18 cellular contexts compared by ENCODE assay signal in the genomic region with DNA sequence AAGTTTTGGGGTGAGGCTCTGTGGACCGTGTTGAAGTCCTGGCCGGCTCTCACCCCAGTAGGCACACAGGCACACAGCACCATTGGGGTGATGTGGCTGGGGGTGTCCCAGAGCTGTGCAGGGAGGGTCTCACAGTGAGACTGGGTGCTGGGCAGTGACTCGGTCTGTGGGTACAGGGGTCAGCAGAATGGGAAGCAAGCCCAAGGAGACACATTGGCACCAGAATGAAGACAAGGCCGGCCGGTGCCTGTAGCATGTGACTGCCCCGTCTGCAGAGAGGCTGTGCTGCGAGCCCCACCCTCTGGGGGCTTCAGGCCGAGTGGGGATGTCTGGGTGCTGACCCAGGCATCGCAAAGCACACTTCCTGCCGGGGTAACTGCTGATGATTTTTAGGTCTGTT. TPM values are rescaled to one million over a fixed set of nuclear protein-coding genes. Genes with fewer than 3 reads are reported as not detected.
A peak's percentile ranks its signal among the peaks of the same experiment; 100 is the strongest.
DNase-seq lines count a peak whose midpoint lies in the region; ATAC-seq, FAIRE-seq and TF ChIP-seq lines count a peak whose summit lies in the region.
"Had no signal": no experiment of that assay in that cellular context is flagged by ENCODE, and none has a peak within 500 bp of the region (broad histone marks: within the 10 kb centered on the region; RNA-seq: fewer than 3 reads in every experiment).

No MANE protein-coding gene starts in this region.

- no peak overlapping the region for H3K4me3 Mint-ChIP-seq in GM23338
- H3K4me3 Mint-ChIP-seq: activated CD4-positive, alpha-beta T cell treated with anti-CD3 and anti-CD28 coated beads for 36 hours; nephron had no signal

- TF ChIP-seq RAD21 in K562 (CRISPR knock-in tag; conservative IDR thresholded peaks at IDR 0.05 in 1 of 2, IDR thresholded peaks at IDR 0.05 in 1 of 2), result no peak

- H3K4me3 ChIP-seq in BLaER1 (no peak overlapping the region), GM23338 (no peak overlapping the region), K562 (no peak overlapping the region), neutrophil (ENCODE audit: low read depth in 1 of 2, low read length in 1 of 2) (no peak overlapping the region)
- H3K4me3 ChIP-seq: testis had no signal

- peaks cover 28% of the 10 kb centered on the region; the same call in 2 of the 3 replicates for H3K36me3 Mint-ChIP-seq in GM23338 (ENCODE audit: low read depth)

- peaks cover 56% of the 10 kb centered on the region for H3K4me1 Mint-ChIP-seq in GM23338

- no peaks in the 10 kb centered on the region for H3F3A ChIP-seq in GM23338 (replicated peaks; ENCODE audit: low read depth)

- H3K9me2 ChIP-seq in GM23338 (ENCODE audit: insufficient read depth), result no peaks in the 10 kb centered on the region

- H3K9me3 ChIP-seq in BLaER1 (no peaks in the 10 kb centered on the region), K562 (replicated peaks; ENCODE audit: control insufficient read depth, insufficient read depth, low read depth, low read length) (no peaks in the 10 kb centered on the region), neutrophil (no peaks in the 10 kb centered on the region)
- H3K9me3 ChIP-seq: testis had no signal

- no peaks in the 10 kb centered on the region for H3K9me3 Mint-ChIP-seq in GM23338
- H3K9me3 Mint-ChIP-seq: nephron had no signal

- no peak for TF ChIP-seq POLR2A in K562 (conservative IDR thresholded peaks at IDR 0.05)

- ATAC-seq in GM23338 (no peak), K562 (no peak), HG03460 (IDR thresholded peaks at IDR 0.05; ENCODE audit: unreplicated experiment) (no peak), GM19035 (IDR thresholded peaks at IDR 0.05; ENCODE audit: unreplicated experiment) (no peak)
- ATAC-seq: activated CD4-positive, alpha-beta T cell treated with anti-CD3 and anti-CD28 coated beads for 36 hours had no signal

- peak overlapping the region; percentile 38; the same call in 1 of the 2 replicates for H3K9ac ChIP-seq in BLaER1
- peak overlapping the region in 1 of 2 experiments; percentile 74; a peak in 2 of 4 replicates for H3K9ac ChIP-seq in K562 (ENCODE audit: insufficient read depth in 1 of 2, low read depth in 2 of 2, low read length in 2 of 2)

- TF ChIP-seq EP300 in K562 (IDR thresholded peaks at IDR 0.05; ENCODE audit: low read length), result no peak

- H3K9me1 ChIP-seq in K562 (ENCODE audit: control insufficient read depth, insufficient read depth, low read length), result no peaks in the 10 kb centered on the region

- CTCF ChIA-PET in K562 (lab: Yijun Ruan, JAX; ENCODE audit: low intra/inter-chr PET ratio), result no interaction called here

- 85% methylated on average over 9 of the region's 10 CpGs for WGBS in K562 (ENCODE audit: insufficient coverage, low coverage, missing lambda C conversion rate)

- intact Hi-C loops in K562 (cut with micrococcal nuclease), result no loop called here

- BruUV-seq in K562 (replicated peaks; lab: Mats Ljungman, UMichigan), result no TSS peak

- H3K27ac ChIP-seq in BLaER1 (no peak overlapping the region), GM23338 (ENCODE audit: low read depth) (no peak overlapping the region), K562 (ENCODE audit: extremely low read depth, low read depth, low read length) (no peak overlapping the region), neutrophil (peak overlapping the region; percentile 93)

- FAIRE-seq in K562 (lab: Jason Lieb, UNC), result no peak

- H3K4me1 ChIP-seq in BLaER1, result peaks cover 47% of the 10 kb centered on the region
- H3K4me1 ChIP-seq in GM23338 (ENCODE audit: insufficient read depth), result peaks cover 21% of the 10 kb centered on the region
- peaks cover 11 to 37% of the 10 kb centered on the region in 2 experiments; a peak in 4 of 5 replicates for H3K4me1 ChIP-seq in K562 (replicated peaks in 1 of 2; ENCODE audit: control insufficient read depth in 2 of 2, insufficient read depth in 2 of 2, low read length in 2 of 2)
- H3K4me1 ChIP-seq in neutrophil (ENCODE audit: control insufficient read depth in 1 of 2, insufficient read depth in 1 of 2, low read depth in 1 of 2, low read length in 1 of 2), result peaks cover 73 to 76% of the 10 kb centered on the region in 2 experiments

- H3K27me3 Mint-ChIP-seq in GM23338 (ENCODE audit: insufficient read depth, low read depth, poor library complexity), result peaks cover 12% of the 10 kb centered on the region
- H3K27me3 Mint-ChIP-seq: activated CD4-positive, alpha-beta T cell treated with anti-CD3 and anti-CD28 coated beads for 36 hours had no signal

- no peak overlapping the region for H2AFZ ChIP-seq in GM23338
- H2AFZ ChIP-seq in K562 (ENCODE audit: low read depth, low read length), result no peak overlapping the region

- no peaks in the 10 kb centered on the region for H3K27me3 ChIP-seq in BLaER1
- H3K27me3 ChIP-seq in GM23338 (ENCODE audit: insufficient read depth), result no peaks in the 10 kb centered on the region
- H3K27me3 ChIP-seq in K562 (ENCODE audit: control insufficient read depth in 2 of 2, insufficient read depth in 2 of 2, low read length in 2 of 2), result no peaks in the 10 kb centered on the region
- H3K27me3 ChIP-seq in neutrophil, result no peaks in the 10 kb centered on the region
- H3K27me3 ChIP-seq: testis had no signal

- H3K79me2 ChIP-seq in GM23338 (replicated peaks; ENCODE audit: insufficient read depth) (peaks cover 91% of the 10 kb centered on the region), K562 (ENCODE audit: control insufficient read depth, insufficient read depth, low read length) (peaks cover 96% of the 10 kb centered on the region)

- in situ Hi-C loops in K562 (cut with MboI), result no loop called here

- POLR2A ChIA-PET in K562 (lab: Yijun Ruan, JAX), result interaction anchor here (0.7 to 1.5 kb wide), 2 partner anchors 14 to 337 kb away, joined by 3 to 7 read pairs; no protein-coding TSS in a partner anchor

- DNase-seq in GM23338 (ENCODE audit: low spot score), result no peak
- DNase-seq in K562 (ENCODE audit: extremely low read depth in 1 of 4, low spot score in 3 of 4), result no peak
- DNase-seq in stimulated activated CD4-positive, alpha-beta T cell treated with anti-CD3 and anti-CD28 coated beads, Interleukin-2, amount 100 ng/mL, for 48 hours, result no peak
- no peak for DNase-seq in HPDE6-E6E7 (ENCODE audit: extremely low spot score)
- DNase-seq: activated CD4-positive, alpha-beta T cell treated with anti-CD3 and anti-CD28 coated beads for 36 hours; foreskin fibroblast; MM.1S; NCI-H2081; NCI-H526; OCI-M1; retina; stimulated activated CD4-positive, alpha-beta T cell treated with anti-CD3 and anti-CD28 coated beads, Interleukin-2, amount 100 ng/mL, for 24 hours; testis had no signal

- peaks cover 97% of the 10 kb centered on the region for H4K20me1 ChIP-seq in BLaER1
- peaks cover 43% of the 10 kb centered on the region for H4K20me1 ChIP-seq in GM23338 (replicated peaks; ENCODE audit: insufficient read depth)
- peaks cover 37% of the 10 kb centered on the region for H4K20me1 ChIP-seq in K562 (replicated peaks; ENCODE audit: control insufficient read depth, insufficient read depth, low read length)

- H3K36me3 ChIP-seq in BLaER1 (peaks cover 58% of the 10 kb centered on the region), GM23338 (ENCODE audit: insufficient read depth) (no peaks in the 10 kb centered on the region), K562 (ENCODE audit: control insufficient read depth, insufficient read depth, low read length) (peaks cover 73% of the 10 kb centered on the region; the same call in 2 of the 3 replicates), neutrophil (peaks cover 40% of the 10 kb centered on the region)

- H3K27ac Mint-ChIP-seq in GM23338, result peak overlapping the region; percentile 83; the same call in 1 of the 2 replicates
- H3K27ac Mint-ChIP-seq: activated CD4-positive, alpha-beta T cell treated with anti-CD3 and anti-CD28 coated beads for 36 hours; nephron had no signal

- TF ChIP-seq CTCF in GM23338 (conservative IDR thresholded peaks at IDR 0.05; ENCODE audit: low read depth in 2 of 2) (no peak), K562 (IDR thresholded peaks at IDR 0.05 in 2 of 3, conservative IDR thresholded peaks at IDR 0.05 in 1 of 3; ENCODE audit: insufficient read depth in 2 of 3, low read depth in 1 of 3, low read length in 3 of 3) (no peak), neutrophil (IDR thresholded peaks at IDR 0.05) (no peak)

- H3K4me2 ChIP-seq in BLaER1 (peak overlapping the region; percentile 39; the same call in 1 of the 2 replicates), GM23338 (peak overlapping the region; percentile 32; the same call in 1 of the 2 replicates), K562 (ENCODE audit: insufficient read depth, low read length) (no peak overlapping the region)

RNA-seq across cellular contexts. Expression of a gene that starts 5.2 kb away (rescaled TPM):
- total RNA-seq in GM23338 (2014; rRNA removed; shearing (Covaris generic)), result 99.0 and 120 TPM in 2 replicates
- polyA plus RNA-seq in GM23338 (2016; fragmentation: Nextera tagmentation; extraction: Ambion mirVana), result 48.3 and 49.8 TPM in 2 replicates
- total RNA-seq in K562 (2011; cell fraction: chromatin; rRNA removed; ENCODE audit: low replicate concordance), result 97.9 and 170 TPM in 2 replicates
- total RNA-seq in K562 (2011; cell fraction: nucleolus; rRNA removed), result 114 and 125 TPM in 2 replicates
- total RNA-seq in K562 (2011; cell fraction: nucleoplasm; rRNA removed), result 91.9 and 96.7 TPM in 2 replicates
- total RNA-seq in K562 (2014; rRNA removed), result 63.2 and 104 TPM in 2 replicates
- 18.7 and 20.5 TPM in 2 replicates for total RNA-seq in K562 (2014; rRNA removed; fragmentation: Illumina TruSeq; extraction: Trizol)
- 45.0 and 48.7 TPM in 2 replicates for total RNA-seq in K562 (2015; rRNA removed; fragmentation: Illumina TruSeq; extraction: Trizol)
- total RNA-seq in K562 (2021), result 84.4 and 86.5 TPM in 2 replicates
- polyA plus RNA-seq in K562 (2011; rRNA removed), result 59.3 and 60.8 TPM in 2 replicates
- 74.2 and 137 TPM in 2 replicates for polyA plus RNA-seq in K562 (2011; cell fraction: cytosol; rRNA removed)
- polyA plus RNA-seq in K562 (2011; cell fraction: nucleus; rRNA removed), result 133 and 220 TPM in 2 replicates
- polyA plus RNA-seq in K562 (2012), result 70.1 and 73.0 TPM in 2 replicates
- 34.3 and 57.0 TPM in 2 replicates for polyA plus RNA-seq in K562 (2014; fragmentation: Illumina TruSeq; extraction: Trizol)
- polyA plus RNA-seq in K562 (2014; fragmentation: Nextera tagmentation; extraction: Ambion mirVana), result 1 to 10 TPM; 2.1 to 4.7 TPM
- polyA plus RNA-seq in K562 (2014; rRNA removed), result 72.5 and 74.7 TPM in 2 replicates
- 25.7 and 39.9 TPM in 2 replicates for polyA minus RNA-seq in K562 (2011; rRNA and poly(A)+ RNA removed)
- polyA minus RNA-seq in K562 (2011; cell fraction: cytosol; rRNA and poly(A)+ RNA removed), result 62.0 and 64.6 TPM in 2 replicates
- 51.3 and 58.3 TPM in 2 replicates for polyA minus RNA-seq in K562 (2011; cell fraction: nucleus; rRNA and poly(A)+ RNA removed)

RNA-seq across cellular contexts. Expression of a gene that starts 46.0 kb away (rescaled TPM):
- total RNA-seq in GM23338 (2014; rRNA removed; shearing (Covaris generic)), result 125 and 192 TPM in 2 replicates
- 74.0 and 89.2 TPM in 2 replicates for polyA plus RNA-seq in GM23338 (2016; fragmentation: Nextera tagmentation; extraction: Ambion mirVana)
- 63.5 and 142 TPM in 2 replicates for total RNA-seq in K562 (2011; cell fraction: chromatin; rRNA removed; ENCODE audit: low replicate concordance)
- total RNA-seq in K562 (2011; cell fraction: nucleolus; rRNA removed), result 94.5 and 102 TPM in 2 replicates
- 48.0 and 62.1 TPM in 2 replicates for total RNA-seq in K562 (2011; cell fraction: nucleoplasm; rRNA removed)
- total RNA-seq in K562 (2014; rRNA removed), result 162 and 230 TPM in 2 replicates
- total RNA-seq in K562 (2014; rRNA removed; fragmentation: Illumina TruSeq; extraction: Trizol), result 27.2 and 30.4 TPM in 2 replicates
- 67.9 and 70.4 TPM in 2 replicates for total RNA-seq in K562 (2015; rRNA removed; fragmentation: Illumina TruSeq; extraction: Trizol)
- total RNA-seq in K562 (2021), result 134 and 148 TPM in 2 replicates
- polyA plus RNA-seq in K562 (2011; rRNA removed), result 68.2 and 72.3 TPM in 2 replicates
- polyA plus RNA-seq in K562 (2011; cell fraction: cytosol; rRNA removed), result 113 and 437 TPM in 2 replicates
- polyA plus RNA-seq in K562 (2011; cell fraction: nucleus; rRNA removed), result 168 and 330 TPM in 2 replicates
- 113 and 126 TPM in 2 replicates for polyA plus RNA-seq in K562 (2012)
- polyA plus RNA-seq in K562 (2014; fragmentation: Illumina TruSeq; extraction: Trizol), result 64.0 and 116 TPM in 2 replicates
- polyA plus RNA-seq in K562 (2014; fragmentation: Nextera tagmentation; extraction: Ambion mirVana), result 10 to 100 TPM; 14.5 to 20.0 TPM
- 111 and 118 TPM in 2 replicates for polyA plus RNA-seq in K562 (2014; rRNA removed)
- polyA minus RNA-seq in K562 (2011; rRNA and poly(A)+ RNA removed), result 33.8 and 54.2 TPM in 2 replicates
- polyA minus RNA-seq in K562 (2011; cell fraction: cytosol; rRNA and poly(A)+ RNA removed), result 135 and 154 TPM in 2 replicates
- 39.7 and 56.8 TPM in 2 replicates for polyA minus RNA-seq in K562 (2011; cell fraction: nucleus; rRNA and poly(A)+ RNA removed)

RNA-seq across cellular contexts. Expression of a gene that starts 52.1 kb away (rescaled TPM):
- 11.8 and 27.7 TPM in 2 replicates for total RNA-seq in GM23338 (2014; rRNA removed; shearing (Covaris generic))
- polyA plus RNA-seq in GM23338 (2016; fragmentation: Nextera tagmentation; extraction: Ambion mirVana) (5.9 and 6.5 TPM in 2 replicates), K562 (2011; rRNA removed) (3.5 and 7.2 TPM in 2 replicates), K562 (2014; fragmentation: Illumina TruSeq; extraction: Trizol) (3.3 and 4.7 TPM in 2 replicates), K562 (2014; fragmentation: Nextera tagmentation; extraction: Ambion mirVana) (under 1 TPM; 0.21 to 0.27 TPM), K562 (2014; rRNA removed) (5.8 and 9.2 TPM in 2 replicates)
- 74.2 and 130 TPM in 2 replicates for total RNA-seq in K562 (2011; cell fraction: chromatin; rRNA removed; ENCODE audit: low replicate concordance)
- 56.7 and 60.5 TPM in 2 replicates for total RNA-seq in K562 (2011; cell fraction: nucleolus; rRNA removed)
- total RNA-seq in K562 (2011; cell fraction: nucleoplasm; rRNA removed), result 48.0 and 51.4 TPM in 2 replicates
- total RNA-seq in K562 (2014; rRNA removed) (4.5 and 5.4 TPM in 2 replicates), K562 (2014; rRNA removed; fragmentation: Illumina TruSeq; extraction: Trizol) (1.5 TPM in 2 replicates), K562 (2015; rRNA removed; fragmentation: Illumina TruSeq; extraction: Trizol) (2.6 and 2.9 TPM in 2 replicates), K562 (2021) (12.4 and 14.6 TPM in 2 replicates)
- polyA plus RNA-seq in K562 (2011; cell fraction: cytosol; rRNA removed), result 3.2 and 3.4 TPM in 2 replicates
- polyA plus RNA-seq in K562 (2011; cell fraction: nucleus; rRNA removed), result 46.4 and 58.8 TPM in 2 replicates
- 5.4 and 8.3 TPM in 2 replicates for polyA plus RNA-seq in K562 (2012)
- polyA minus RNA-seq in K562 (2011; rRNA and poly(A)+ RNA removed), result 2.9 and 3.6 TPM in 2 replicates
- polyA minus RNA-seq in K562 (2011; cell fraction: cytosol; rRNA and poly(A)+ RNA removed), result 3.3 TPM in 2 replicates
- polyA minus RNA-seq in K562 (2011; cell fraction: nucleus; rRNA and poly(A)+ RNA removed), result 12.8 and 18.4 TPM in 2 replicates
